ENCODE assay signal across 8 cellular contexts in genomic region chr3:190321789-190322603, GRCh38. TPM values are rescaled to one million over a fixed set of nuclear protein-coding genes. Genes with fewer than 3 reads are reported as not detected.
DNase-seq lines count a peak whose midpoint lies in the region; ATAC-seq and TF ChIP-seq lines count a peak whose summit lies in the region.

TSS of gene CLDN1 (minus strand) at chr3:190322446. CDS start at chr3:190322206, 240 bp downstream.

- ATAC-seq in CD8-positive, alpha-beta T cell, result peak; percentile 91
- ATAC-seq in GM19455 (IDR thresholded peaks at IDR 0.05; ENCODE audit: unreplicated experiment) (peak; percentile 74), HG03565 (IDR thresholded peaks at IDR 0.05; ENCODE audit: unreplicated experiment) (peak; percentile 70)
- peak; percentile 92 for ATAC-seq in naive thymus-derived CD4-positive, alpha-beta T cell

- peaks cover 32% of the 10 kb centered on the region for H3K27me3 Mint-ChIP-seq in CD8-positive, alpha-beta T cell (ENCODE audit: low read depth)
- H3K27me3 Mint-ChIP-seq in naive thymus-derived CD4-positive, alpha-beta T cell, result peaks cover 30 to 47% (median 38%) of the 10 kb centered on the region in 5 donors

- H3K4me1 Mint-ChIP-seq in CD8-positive, alpha-beta T cell (ENCODE audit: low read depth), result peaks cover 14% of the 10 kb centered on the region
- peaks cover 14 to 30% (median 21%) of the 10 kb centered on the region in 7 donors for H3K4me1 Mint-ChIP-seq in naive thymus-derived CD4-positive, alpha-beta T cell

- H3K27me3 ChIP-seq in CD8-positive, alpha-beta T cell (ENCODE audit: insufficient read depth, low read length), result peaks cover 6% of the 10 kb centered on the region
- no peaks in the 10 kb centered on the region for H3K27me3 ChIP-seq in Peyer's patch
- no peaks in the 10 kb centered on the region for H3K27me3 ChIP-seq in naive thymus-derived CD4-positive, alpha-beta T cell (ENCODE audit: control insufficient read depth in 2 of 2, insufficient read depth in 2 of 2, low read length in 2 of 2)

- TF ChIP-seq CTCF in CD8-positive, alpha-beta T cell (IDR thresholded peaks at IDR 0.05), result peak; percentile 82
- TF ChIP-seq CTCF in Peyer's patch (IDR thresholded peaks at IDR 0.05), result peak in 5 of 6 experiments; percentile 37 to 82 (median 77)

- H3K4me3 Mint-ChIP-seq in CD8-positive, alpha-beta T cell, result peak within 1 kb of the TSS; percentile 68
- peak within 1 kb of the TSS; percentile 66 to 85 (median 80) for H3K4me3 Mint-ChIP-seq in naive thymus-derived CD4-positive, alpha-beta T cell

- POLR2A ChIA-PET in CD8-positive, alpha-beta T cell (lab: Charles Lee), result interaction anchor here (0.5 kb wide), 1 partner anchor 119 kb away, joined by 3 read pairs; no protein-coding TSS in a partner anchor
- POLR2A ChIA-PET in naive thymus-derived CD4-positive, alpha-beta T cell (lab: Charles Lee), result no interaction called here

- DNase-seq in CD8-positive, alpha-beta T cell, result peak; percentile 35 to 84 (median 68)
- DNase-seq in Peyer's patch, result peak; percentile 22 to 88 (median 85)
- peak; percentile 53 for DNase-seq in activated T-helper 9 cell treated with anti-CD3 and anti-CD28 coated beads, Interleukin-2, amount 50 U/mL, for 16 hours (ENCODE audit: low read depth)
- DNase-seq in fibroblast of peridontal ligament (ENCODE audit: extremely low read depth), result peak; percentile 70
- peak; percentile 47 to 86 (median 76) for DNase-seq in naive thymus-derived CD4-positive, alpha-beta T cell
- peak; percentile 29 to 53 for DNase-seq in stimulated activated CD8-positive, alpha-beta memory T cell treated with anti-CD3 and anti-CD28 coated beads, Interleukin-7, amount 100 ng/mL, for 48 hours (ENCODE audit: extremely low read depth in 1 of 2, low read depth in 1 of 2)

- H3K4me1 ChIP-seq in CD8-positive, alpha-beta T cell (ENCODE audit: insufficient read depth, low read length), result peaks cover 13% of the 10 kb centered on the region
- H3K4me1 ChIP-seq in Peyer's patch, result peaks cover 0 to 9% (median 0%) of the 10 kb centered on the region in 4 donors
- H3K4me1 ChIP-seq in naive thymus-derived CD4-positive, alpha-beta T cell (ENCODE audit: control insufficient read depth in 2 of 2, insufficient read depth in 2 of 2, low read length in 2 of 2), result peaks cover 0 to 4% of the 10 kb centered on the region in 2 donors

- no peaks in the 10 kb centered on the region for H3K36me3 ChIP-seq in CD8-positive, alpha-beta T cell (ENCODE audit: insufficient read depth, low read length)
- H3K36me3 ChIP-seq in Peyer's patch, result no peaks in the 10 kb centered on the region
- no peaks in the 10 kb centered on the region for H3K36me3 ChIP-seq in naive thymus-derived CD4-positive, alpha-beta T cell (ENCODE audit: control insufficient read depth in 2 of 3, insufficient read depth in 3 of 3, low read length in 3 of 3)

- no peaks in the 10 kb centered on the region for H3K9me3 ChIP-seq in CD8-positive, alpha-beta T cell (ENCODE audit: low read length)
- no peaks in the 10 kb centered on the region for H3K9me3 ChIP-seq in Peyer's patch
- H3K9me3 ChIP-seq in naive thymus-derived CD4-positive, alpha-beta T cell (ENCODE audit: control insufficient read depth in 2 of 3, low read length in 3 of 3), result no peaks in the 10 kb centered on the region

- H3K27ac Mint-ChIP-seq in CD8-positive, alpha-beta T cell, result no peak within 1 kb of the TSS
- peak within 1 kb of the TSS in 6 of 9 donors; percentile 6 to 38 (median 22) for H3K27ac Mint-ChIP-seq in naive thymus-derived CD4-positive, alpha-beta T cell

- CTCF ChIA-PET in CD8-positive, alpha-beta T cell (lab: Charles Lee), result interaction anchor here (0.6 to 6.0 kb wide), 21 partner anchors 9 to 361 kb away, joined by 3 to 34 read pairs (median 4); no protein-coding TSS in a partner anchor
- CTCF ChIA-PET in naive thymus-derived CD4-positive, alpha-beta T cell (lab: Charles Lee), result interaction anchor here (0.6 to 1.7 kb wide), 5 partner anchors 97 to 1049 kb away, joined by 3 to 21 read pairs (median 3); no protein-coding TSS in a partner anchor

- intact Hi-C loops in CD8-positive, alpha-beta T cell (cut with DNase I, micrococcal nuclease), result loop anchor here (1.0 to 10.0 kb wide), 4 partner anchors 97 to 1057 kb away; no protein-coding TSS in a partner anchor
- intact Hi-C loops in naive thymus-derived CD4-positive, alpha-beta T cell (cut with micrococcal nuclease), result loop anchor here (1.0 to 5.0 kb wide), 8 partner anchors 15 to 1049 kb away; partner anchors contain the start of gene IL1RAP (in 1 of the 2)

- H3K4me3 ChIP-seq in CD8-positive, alpha-beta T cell (ENCODE audit: low read depth, low read length), result peak within 1 kb of the TSS; percentile 56
- H3K4me3 ChIP-seq in Peyer's patch, result peak within 1 kb of the TSS; percentile 30 to 71 (median 49)
- peak within 1 kb of the TSS; percentile 52 for H3K4me3 ChIP-seq in naive thymus-derived CD4-positive, alpha-beta T cell (ENCODE audit: low read length)

- no peak within 1 kb of the TSS for H3K27ac ChIP-seq in CD8-positive, alpha-beta T cell (ENCODE audit: low read depth, low read length)
- no peak within 1 kb of the TSS for H3K27ac ChIP-seq in Peyer's patch
- no peak within 1 kb of the TSS for H3K27ac ChIP-seq in naive thymus-derived CD4-positive, alpha-beta T cell (ENCODE audit: low read depth, low read length)

- TF ChIP-seq POLR2A in Peyer's patch (IDR thresholded peaks at IDR 0.05), result no peak

- no peaks in the 10 kb centered on the region for H3K36me3 Mint-ChIP-seq in CD8-positive, alpha-beta T cell
- H3K36me3 Mint-ChIP-seq in naive thymus-derived CD4-positive, alpha-beta T cell, result no peaks in the 10 kb centered on the region

- H3K9me3 Mint-ChIP-seq in CD8-positive, alpha-beta T cell, result no peaks in the 10 kb centered on the region
- no peaks in the 10 kb centered on the region for H3K9me3 Mint-ChIP-seq in naive thymus-derived CD4-positive, alpha-beta T cell

RNA-seq across cellular contexts. Expression of gene CLDN1, which starts in this region (rescaled TPM):
- total RNA-seq in CD8-positive, alpha-beta T cell, result not detected
- total RNA-seq in Peyer's patch, result 1 to 10 TPM in 1 of 4 donors, under 1 TPM in 1, not detected in 2; 0.35 to 1.1 TPM
- total RNA-seq in naive thymus-derived CD4-positive, alpha-beta T cell, result under 1 TPM in 2 of 5 experiments, not detected in 3; 0.08 to 0.32 TPM
- polyA plus RNA-seq in naive thymus-derived CD4-positive, alpha-beta T cell, result under 1 TPM in 1 of 2 donors, not detected in 1; 0.22 TPM

Comparison
In these comparisons a context has a peak if more than half of its experiments do, and no peak if none do; other contexts are left out.
1. Peak in DNase-seq, ATAC-seq and H3K4me3 ChIP-seq in CD8-positive, alpha-beta T cell; RNA of the gene not detected or under 1 TPM.
2. Peak in DNase-seq, ATAC-seq and H3K4me3 ChIP-seq in naive thymus-derived CD4-positive, alpha-beta T cell; RNA of the gene not detected or under 1 TPM.